15 cellular contexts compared by ENCODE assay signal in the genomic region with DNA sequence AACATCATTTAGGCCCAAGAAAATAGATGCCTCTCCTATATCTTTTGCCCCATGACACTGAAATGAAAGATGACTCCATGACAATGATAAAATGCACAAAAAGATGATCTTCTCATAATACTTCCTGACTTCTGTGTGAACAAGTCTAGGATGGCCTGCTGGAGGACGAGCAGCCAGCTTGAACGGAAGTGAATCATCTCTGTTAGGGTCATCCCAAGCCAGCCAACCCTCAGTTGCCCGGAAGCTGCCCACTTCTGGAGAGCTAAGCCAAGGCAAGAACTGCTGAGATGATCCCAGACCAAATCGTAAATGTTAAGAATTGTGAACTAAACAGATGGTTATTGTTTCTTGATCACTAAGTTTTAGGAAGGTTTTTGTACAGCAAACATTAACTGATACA.
DNase-seq lines count a peak whose midpoint lies in the region; ATAC-seq and TF ChIP-seq lines count a peak whose summit lies in the region.
"Had no signal": no experiment of that assay in that cellular context is flagged by ENCODE, and none has a peak within 500 bp of the region (broad histone marks: within the 10 kb centered on the region; RNA-seq: fewer than 3 reads in every experiment).

No MANE protein-coding gene starts in this region.

- no peaks in the 10 kb centered on the region for H3K79me2 ChIP-seq in SK-N-SH (ENCODE audit: insufficient read depth)

- POLR2A ChIA-PET in SK-N-SH (lab: Yijun Ruan, JAX), result no interaction called here

- H3K27me3 ChIP-seq in SK-N-SH (ENCODE audit: insufficient read depth), result no peaks in the 10 kb centered on the region
- H3K27me3 ChIP-seq in neuronal stem cell (ENCODE audit: control insufficient read depth in 3 of 3, insufficient read depth in 3 of 3, low read depth in 1 of 3, low read length in 3 of 3), result no peaks in the 10 kb centered on the region
- H3K27me3 ChIP-seq: BLaER1 treated with 17β-estradiol and CSF1 and Interleukin-3, amounts not matched to agents 10 nM and 100 nM had no signal

- no peak overlapping the region for H3K27ac ChIP-seq in SK-N-SH (ENCODE audit: low read depth in 2 of 2, low read length in 1 of 2)
- H3K27ac ChIP-seq in neuronal stem cell (replicated peaks; ENCODE audit: low read length), result no peak overlapping the region
- H3K27ac ChIP-seq: 22Rv1; A549; BLaER1 treated with 17β-estradiol and CSF1 and Interleukin-3, amounts not matched to agents 10 nM and 100 nM had no signal

- H4K8ac ChIP-seq in neuronal stem cell (ENCODE audit: low read depth, low read length), result no peak overlapping the region

- TF ChIP-seq RAD21 in SK-N-SH (IDR thresholded peaks at IDR 0.05; ENCODE audit: low read length), result no peak

- H3K9me3 ChIP-seq in SK-N-SH, result no peaks in the 10 kb centered on the region
- H3K9me3 ChIP-seq in neuronal stem cell (replicated peaks in 1 of 2; ENCODE audit: control insufficient read depth in 2 of 2, insufficient read depth in 1 of 2, low read depth in 1 of 2, low read length in 2 of 2), result no peaks in the 10 kb centered on the region
- H3K9me3 ChIP-seq: A549; BLaER1 treated with 17β-estradiol and CSF1 and Interleukin-3, amounts not matched to agents 10 nM and 100 nM had no signal

- intact Hi-C loops in head of caudate nucleus (cut with DNase I), result no loop called here

- H3K9ac ChIP-seq in SK-N-SH (no peak overlapping the region), neuronal stem cell (ENCODE audit: low read depth, low read length, poor library complexity) (peak overlapping the region; percentile 54)
- H3K9ac ChIP-seq: BLaER1 treated with 17β-estradiol and CSF1 and Interleukin-3, amounts not matched to agents 10 nM and 100 nM had no signal

- no peak overlapping the region for H4K91ac ChIP-seq in neuronal stem cell (ENCODE audit: low read depth, low read length, poor library complexity)

- H2BK12ac ChIP-seq in neuronal stem cell (ENCODE audit: low read length), result no peak overlapping the region

- no peak overlapping the region for H2BK5ac ChIP-seq in neuronal stem cell (ENCODE audit: low read length)

- no peak overlapping the region for H2BK120ac ChIP-seq in neuronal stem cell (ENCODE audit: low read depth, low read length)

- no peaks in the 10 kb centered on the region for H3K4me1 ChIP-seq in SK-N-SH (ENCODE audit: control insufficient read depth in 1 of 2, insufficient read depth in 2 of 2, low read depth in 1 of 2, low read length in 1 of 2)
- H3K4me1 ChIP-seq in neuronal stem cell (ENCODE audit: control insufficient read depth in 2 of 2, insufficient read depth in 1 of 2, low read depth in 1 of 2, low read length in 2 of 2), result no peaks in the 10 kb centered on the region
- H3K4me1 ChIP-seq: A549 had no signal

- H3K23ac ChIP-seq in neuronal stem cell (ENCODE audit: low read depth, low read length, poor library complexity), result no peak overlapping the region

- no peaks in the 10 kb centered on the region for H3K79me1 ChIP-seq in neuronal stem cell (ENCODE audit: low read depth, low read length)

- no peak overlapping the region for H3K4me3 ChIP-seq in SK-N-SH (ENCODE audit: low read depth in 2 of 2, low read length in 1 of 2)
- H3K4me3 ChIP-seq in neuronal stem cell (ENCODE audit: low read length in 2 of 2), result no peak overlapping the region
- H3K4me3 ChIP-seq: A549; BLaER1 treated with 17β-estradiol and CSF1 and Interleukin-3, amounts not matched to agents 10 nM and 100 nM; GM12878 had no signal

- ATAC-seq in SK-N-SH treated with all-trans-retinoic acid at 6 μM for 48 hours, result no peak
- ATAC-seq: A549; CD8-positive, alpha-beta T cell; GM12878 had no signal

- H3K36me3 ChIP-seq in SK-N-SH (replicated peaks in 1 of 2; ENCODE audit: control insufficient read depth in 1 of 2, insufficient read depth in 2 of 2, low read length in 1 of 2) (no peaks in the 10 kb centered on the region), neuronal stem cell (replicated peaks in 1 of 2; ENCODE audit: control insufficient read depth in 2 of 2, insufficient read depth in 2 of 2, low read length in 2 of 2) (no peaks in the 10 kb centered on the region)
- H3K36me3 ChIP-seq: BLaER1 treated with 17β-estradiol and CSF1 and Interleukin-3, amounts not matched to agents 10 nM and 100 nM had no signal

- no peak overlapping the region for H3K4ac ChIP-seq in neuronal stem cell (ENCODE audit: low read length)

- H2AFZ ChIP-seq in SK-N-SH (ENCODE audit: low read depth) (0 out of 2 replicates have a peak overlapping the region, but pooled peaks have one; percentile 29), neuronal stem cell (ENCODE audit: low read length) (no peak overlapping the region)

- WGBS in SK-N-SH (ENCODE audit: low lambda C conversion rate), result 34% methylated on average over 4 of the region's 4 CpGs
- no CpG with 5 or more reads among the region's 4 CpGs for WGBS in neuronal stem cell (ENCODE audit: extremely low coverage in 2 of 2, insufficient read length in 2 of 2, insufficient replicate concordance in 1 of 2), 2 donors

- H2AK5ac ChIP-seq in neuronal stem cell (ENCODE audit: low read depth, low read length), result no peak overlapping the region

- no peak overlapping the region for H3K14ac ChIP-seq in neuronal stem cell (ENCODE audit: low read length)

- H3K18ac ChIP-seq in neuronal stem cell (ENCODE audit: low read length), result no peak overlapping the region

- no peaks in the 10 kb centered on the region for H3F3A ChIP-seq in SK-N-SH (replicated peaks; ENCODE audit: insufficient read depth)

- H2BK15ac ChIP-seq in neuronal stem cell (ENCODE audit: low read length), result no peak overlapping the region

- H3K4me2 ChIP-seq in SK-N-SH (no peak overlapping the region), neuronal stem cell (ENCODE audit: insufficient read depth, low read length, poor library complexity, severe bottlenecking) (no peak overlapping the region)
- H3K4me2 ChIP-seq: A549 had no signal

- CTCF ChIA-PET in SK-N-SH (lab: Yijun Ruan, JAX), result no interaction called here

- no peak for TF ChIP-seq EP300 in SK-N-SH (IDR thresholded peaks at IDR 0.05; ENCODE audit: borderline replicate concordance in 1 of 2, low read depth in 1 of 2, low read length in 1 of 2)

- no peaks in the 10 kb centered on the region for H3K9me2 ChIP-seq in SK-N-SH

- no peak for TF ChIP-seq CTCF in SK-N-SH (IDR thresholded peaks at IDR 0.05)

- no peak for DNase-seq in SK-N-SH
- peak; percentile 5 for DNase-seq in RKO (ENCODE audit: low spot score)
- no peak for DNase-seq in neuronal stem cell (ENCODE audit: low spot score)
- DNase-seq in head of caudate nucleus, result no peak
- no peak for DNase-seq in retina
- DNase-seq in UCSD-AML1 (lab: John Stamatoyannopoulos, UW; ENCODE audit: unreplicated experiment), result no peak
- DNase-seq: Calu3; CD8-positive, alpha-beta T cell; DMS79 treated with DMSO at 0.1 percent for 48 hours; H9 had no signal

- no peaks in the 10 kb centered on the region for H4K20me1 ChIP-seq in SK-N-SH (ENCODE audit: insufficient read depth)
- H4K20me1 ChIP-seq: BLaER1 treated with 17β-estradiol and CSF1 and Interleukin-3, amounts not matched to agents 10 nM and 100 nM had no signal

TF ChIP-seq in SK-N-SH, 30 proteins besides CTCF, POLR2A, EP300 and RAD21 (continues in another document):
- TF ChIP-seq ZBTB33 (IDR thresholded peaks at IDR 0.05; ENCODE audit: borderline replicate concordance, low read depth) (no peak), TAF1 (IDR thresholded peaks at IDR 0.05; ENCODE audit: borderline replicate concordance, low read depth, low read length) (no peak), TEAD4 (IDR thresholded peaks at IDR 0.05; ENCODE audit: borderline replicate concordance, insufficient read depth) (no peak)

TF ChIP-seq in SK-N-SH treated with all-trans-retinoic acid at 6 μM for 48 hours, 23 proteins besides CTCF, POLR2A, EP300 and RAD21:
- TF ChIP-seq, protein P1, sequence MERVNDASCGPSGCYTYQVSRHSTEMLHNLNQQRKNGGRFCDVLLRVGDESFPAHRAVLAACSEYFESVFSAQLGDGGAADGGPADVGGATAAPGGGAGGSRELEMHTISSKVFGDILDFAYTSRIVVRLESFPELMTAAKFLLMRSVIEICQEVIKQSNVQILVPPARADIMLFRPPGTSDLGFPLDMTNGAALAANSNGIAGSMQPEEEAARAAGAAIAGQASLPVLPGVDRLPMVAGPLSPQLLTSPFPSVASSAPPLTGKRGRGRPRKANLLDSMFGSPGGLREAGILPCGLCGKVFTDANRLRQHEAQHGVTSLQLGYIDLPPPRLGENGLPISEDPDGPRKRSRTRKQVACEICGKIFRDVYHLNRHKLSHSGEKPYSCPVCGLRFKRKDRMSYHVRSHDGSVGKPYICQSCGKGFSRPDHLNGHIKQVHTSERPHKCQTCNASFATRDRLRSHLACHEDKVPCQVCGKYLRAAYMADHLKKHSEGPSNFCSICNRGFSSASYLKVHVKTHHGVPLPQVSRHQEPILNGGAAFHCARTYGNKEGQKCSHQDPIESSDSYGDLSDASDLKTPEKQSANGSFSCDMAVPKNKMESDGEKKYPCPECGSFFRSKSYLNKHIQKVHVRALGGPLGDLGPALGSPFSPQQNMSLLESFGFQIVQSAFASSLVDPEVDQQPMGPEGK (CRISPR knock-in tag; IDR thresholded peaks at IDR 0.05; ENCODE audit: borderline replicate concordance), result no peak
- TF ChIP-seq ARNTL (CRISPR knock-in tag; IDR thresholded peaks at IDR 0.05; ENCODE audit: borderline replicate concordance, low read depth), result no peak
TF ChIP-seq in SK-N-SH treated with all-trans-retinoic acid at 6 μM for 48 hours: peak in this region for 0.
